ENCODE assay signal across 21 cellular contexts in genomic region chr17:6453279-6454024, GRCh38. TPM values are rescaled to one million over a fixed set of nuclear protein-coding genes. Genes with fewer than 3 reads are reported as not detected.
DNase-seq lines count a peak whose midpoint lies in the region; ATAC-seq and TF ChIP-seq lines count a peak whose summit lies in the region.
"Had no signal": no experiment of that assay in that cellular context is flagged by ENCODE, and none has a peak within 500 bp of the region (broad histone marks: within the 10 kb centered on the region; RNA-seq: fewer than 3 reads in every experiment).

No MANE protein-coding gene starts in this region.

- no peaks in the 10 kb centered on the region for H3K36me3 Mint-ChIP-seq in T-cell
- peaks cover 0 to 3% (median 0%) of the 10 kb centered on the region in 5 donors for H3K36me3 Mint-ChIP-seq in naive thymus-derived CD4-positive, alpha-beta T cell

- H3K36me3 ChIP-seq in heart left ventricle (no peaks in the 10 kb centered on the region), right atrium auricular region (no peaks in the 10 kb centered on the region), upper lobe of right lung (no peaks in the 10 kb centered on the region)
- no peaks in the 10 kb centered on the region for H3K36me3 ChIP-seq in naive thymus-derived CD4-positive, alpha-beta T cell (ENCODE audit: control insufficient read depth in 2 of 3, insufficient read depth in 3 of 3, low read length in 3 of 3)
- H3K36me3 ChIP-seq: tibial nerve had no signal

- POLR2A ChIA-PET in T-cell (lab: Charles Lee) = no interaction called here
- POLR2A ChIA-PET in naive thymus-derived CD4-positive, alpha-beta T cell (lab: Charles Lee) = interaction anchor here (0.9 to 1.1 kb wide), 2 partner anchors 9 to 13 kb away, joined by 3 read pairs; no protein-coding TSS in a partner anchor

- H3K9me3 Mint-ChIP-seq in T-cell = no peaks in the 10 kb centered on the region
- H3K9me3 Mint-ChIP-seq in naive thymus-derived CD4-positive, alpha-beta T cell = no peaks in the 10 kb centered on the region

- intact Hi-C loops in heart left ventricle (cut with DNase I) = no loop called here
- intact Hi-C loops in naive thymus-derived CD4-positive, alpha-beta T cell (cut with micrococcal nuclease) = no loop called here
- intact Hi-C loops in upper lobe of right lung (cut with DNase I) = no loop called here

- peak overlapping the region; percentile 72 to 81 for H3K27ac Mint-ChIP-seq in T-cell
- peak overlapping the region in 8 of 9 donors; percentile 36 to 90 (median 83) for H3K27ac Mint-ChIP-seq in naive thymus-derived CD4-positive, alpha-beta T cell

- TF ChIP-seq CTCF in heart left ventricle (IDR thresholded peaks at IDR 0.05) (no peak), right atrium auricular region (IDR thresholded peaks at IDR 0.05) (no peak), upper lobe of right lung (IDR thresholded peaks at IDR 0.05) (no peak)

- in situ Hi-C loops in G401 (cut with HindIII; ENCODE audit: low sequenced_read_pairs) = no loop called here

- H3K4me3 ChIP-seq in heart left ventricle = no peak overlapping the region
- no peak overlapping the region for H3K4me3 ChIP-seq in right atrium auricular region
- no peak overlapping the region for H3K4me3 ChIP-seq in naive thymus-derived CD4-positive, alpha-beta T cell (ENCODE audit: low read length)
- H3K4me3 ChIP-seq in upper lobe of right lung = no peak overlapping the region
- H3K4me3 ChIP-seq: SJCRH30, tibial nerve had no signal

- 73 to 80% (median 75%) methylated on average over 14 of the region's 14 CpGs for WGBS in heart left ventricle, 4 donors

- H3K27me3 ChIP-seq in heart left ventricle (peaks cover 0 to 17% (median 9%) of the 10 kb centered on the region in 9 donors), right atrium auricular region (peaks cover 0 to 11% of the 10 kb centered on the region in 2 donors), upper lobe of right lung (peaks cover 7% of the 10 kb centered on the region)
- H3K27me3 ChIP-seq in naive thymus-derived CD4-positive, alpha-beta T cell (ENCODE audit: control insufficient read depth in 2 of 2, insufficient read depth in 2 of 2, low read length in 2 of 2) = no peaks in the 10 kb centered on the region
- H3K27me3 ChIP-seq: SJCRH30 had no signal

- ATAC-seq in heart left ventricle = no peak
- no peak for ATAC-seq in T-cell (replicated peaks in 1 of 4)
- no peak for ATAC-seq in naive thymus-derived CD4-positive, alpha-beta T cell
- ATAC-seq in upper lobe of right lung = no peak

- H3K4me1 Mint-ChIP-seq in T-cell = peaks cover 11 to 24% (median 23%) of the 10 kb centered on the region in 3 donors
- H3K4me1 Mint-ChIP-seq in naive thymus-derived CD4-positive, alpha-beta T cell = peaks cover 6 to 34% (median 27%) of the 10 kb centered on the region in 7 donors

- no peak for TF ChIP-seq POLR2A in heart left ventricle (IDR thresholded peaks at IDR 0.05)

- H3K27ac ChIP-seq in heart left ventricle = no peak overlapping the region
- no peak overlapping the region for H3K27ac ChIP-seq in right atrium auricular region
- H3K27ac ChIP-seq in naive thymus-derived CD4-positive, alpha-beta T cell (ENCODE audit: low read depth, low read length) = no peak overlapping the region
- no peak overlapping the region for H3K27ac ChIP-seq in upper lobe of right lung
- H3K27ac ChIP-seq: SJCRH30, tibial nerve had no signal

- CTCF ChIA-PET in T-cell (lab: Charles Lee) = interaction anchor here in 1 of 2 donors (1.3 kb wide), 1 partner anchor 11 kb away, joined by 4 read pairs; no protein-coding TSS in a partner anchor
- CTCF ChIA-PET in naive thymus-derived CD4-positive, alpha-beta T cell (lab: Charles Lee) = no interaction called here

- H3K9me3 ChIP-seq in heart left ventricle (no peaks in the 10 kb centered on the region), right atrium auricular region (no peaks in the 10 kb centered on the region), upper lobe of right lung (no peaks in the 10 kb centered on the region)
- no peaks in the 10 kb centered on the region for H3K9me3 ChIP-seq in naive thymus-derived CD4-positive, alpha-beta T cell (ENCODE audit: control insufficient read depth in 2 of 3, low read length in 3 of 3)
- H3K9me3 ChIP-seq: SJCRH30, tibial nerve had no signal

- H3K4me1 ChIP-seq in heart left ventricle = peaks cover 0 to 17% (median 4%) of the 10 kb centered on the region in 12 donors
- peaks cover 0 to 9% of the 10 kb centered on the region in 2 donors for H3K4me1 ChIP-seq in right atrium auricular region
- peaks cover 0 to 8% of the 10 kb centered on the region in 2 donors for H3K4me1 ChIP-seq in naive thymus-derived CD4-positive, alpha-beta T cell (ENCODE audit: control insufficient read depth in 2 of 2, insufficient read depth in 2 of 2, low read length in 2 of 2)
- no peaks in the 10 kb centered on the region for H3K4me1 ChIP-seq in upper lobe of right lung

- DNase-seq in heart left ventricle = peak in 3 of 5 donors; percentile 13 to 20 (median 14)
- DNase-seq in right atrium auricular region (ENCODE audit: low spot score) = no peak
- DNase-seq in T-cell = no peak
- DNase-seq in naive thymus-derived CD4-positive, alpha-beta T cell = no peak
- DNase-seq in upper lobe of right lung = peak; percentile 58
- no peak for DNase-seq in G401 (ENCODE audit: low spot score)
- DNase-seq in GDM1 (lab: John Stamatoyannopoulos, UW) = no peak
- DNase-seq in ureter (ENCODE audit: low spot score) = no peak
- DNase-seq: activated CD4-positive, CD25-positive, alpha-beta regulatory T cell treated with anti-CD3 and anti-CD28 coated beads, Interleukin-2, amount 50 U/mL, for 72 hours; HCEC 1CT; NCI-H2107; NCI-H526 treated with DMSO at 0.1 percent for 48 hours; SJCRH30; stimulated activated CD4-positive, alpha-beta T cell treated with anti-CD3 and anti-CD28 coated beads, Interleukin-15, amount 100 ng/mL, for 24 hours; stimulated activated naive CD4-positive, alpha-beta T cell treated with Interleukin-2 at 50 U/mL for 16 hours had no signal

- H3K27me3 Mint-ChIP-seq in T-cell = no peaks in the 10 kb centered on the region
- H3K27me3 Mint-ChIP-seq in naive thymus-derived CD4-positive, alpha-beta T cell = peaks cover 0 to 27% (median 0%) of the 10 kb centered on the region in 5 donors

- H3K4me3 Mint-ChIP-seq in T-cell = peak overlapping the region in 1 of 3 donors; percentile 68
- H3K4me3 Mint-ChIP-seq in naive thymus-derived CD4-positive, alpha-beta T cell = peak overlapping the region in 7 of 10 donors; percentile 13 to 74 (median 55)

RNA-seq across cellular contexts. Expression of gene PIMREG, which starts 9.2 kb away (rescaled TPM):
- total RNA-seq in heart left ventricle (1 to 10 TPM in 2 of 9 donors, under 1 TPM in 3, not detected in 4; 0.35 to 4.6 (median 0.75) TPM), right atrium auricular region (under 1 TPM in 1 of 2 donors, not detected in 1; 0.93 TPM), T-cell (under 1 TPM in 3 of 5 donors, not detected in 2; 0.23 to 0.79 (median 0.43) TPM), upper lobe of right lung (0.26 TPM), ureter (0.42 TPM)
- polyA plus RNA-seq in heart left ventricle = under 1 TPM in 1 of 2 donors, not detected in 1; 0.21 TPM
- 10 to 100 TPM in 1 of 5 experiments, under 1 TPM in 1, not detected in 3; 0.49 to 18.6 TPM for total RNA-seq in naive thymus-derived CD4-positive, alpha-beta T cell
- under 1 TPM; 0.12 to 0.47 TPM for polyA plus RNA-seq in naive thymus-derived CD4-positive, alpha-beta T cell
- 66.5 and 72.7 TPM in 2 replicates for total RNA-seq in G401 (2014; rRNA removed; shearing (Covaris generic))
- total RNA-seq: cardiac septum had no signal

RNA-seq across cellular contexts. Expression of gene AIPL1, which starts 18.5 kb away (rescaled TPM):
- total RNA-seq in heart left ventricle (not detected), right atrium auricular region (not detected), T-cell (not detected), upper lobe of right lung (not detected), ureter (not detected)
- not detected for polyA plus RNA-seq in heart left ventricle
- not detected for total RNA-seq in naive thymus-derived CD4-positive, alpha-beta T cell
- not detected for polyA plus RNA-seq in naive thymus-derived CD4-positive, alpha-beta T cell
- not detected in 2 replicates for total RNA-seq in G401 (2014; rRNA removed; shearing (Covaris generic))
- total RNA-seq: cardiac septum, lung microvascular endothelial cell, OCI-LY7, renal cortical epithelial cell, tibial nerve had no signal
- polyA plus RNA-seq: esophagus had no signal

Comparison
In these comparisons a context has a peak if more than half of its experiments do, and no peak if none do; other contexts are left out.
1. DNase-seq: peak in heart left ventricle (3 of 5) and upper lobe of right lung (single experiment); none in right atrium auricular region (single experiment), T-cell (0 of 34), naive thymus-derived CD4-positive, alpha-beta T cell (0 of 9), G401 (single experiment), GDM1 (single experiment) and ureter (single experiment).